ENCODE assay signal across 35 cellular contexts in genomic region chr7:86876132-86876531, GRCh38.
DNase-seq lines count a peak whose midpoint lies in the region; ATAC-seq, FAIRE-seq and TF ChIP-seq lines count a peak whose summit lies in the region.
"Had no signal": no experiment of that assay in that cellular context is flagged by ENCODE, and none has a peak within 500 bp of the region (broad histone marks: within the 10 kb centered on the region; RNA-seq: fewer than 3 reads in every experiment).

No MANE protein-coding gene starts in this region.

- H3K79me1 ChIP-seq in H1 (ENCODE audit: low read depth, low read length): no peaks in the 10 kb centered on the region

- BruUV-seq in PC-3 (replicated peaks; lab: Mats Ljungman, UMichigan): no TSS peak

- H3F3A ChIP-seq in PC-3 (ENCODE audit: low read length, unreplicated experiment): no peaks in the 10 kb centered on the region

- TF ChIP-seq POLR2A in H1 (IDR thresholded peaks at IDR 0.05; ENCODE audit: control extremely low read depth in 1 of 2, low read depth in 2 of 2, low read length in 2 of 2): no peak
- TF ChIP-seq POLR2A in erythroblast (IDR thresholded peaks at IDR 0.05; ENCODE audit: low read length): no peak

- H3K36me3 ChIP-seq in PC-3 (ENCODE audit: low read depth, low read length) (no peaks in the 10 kb centered on the region), H1 (ENCODE audit: control insufficient read depth in 2 of 4, insufficient read depth in 4 of 4, low read length in 3 of 4) (peaks cover 0 to 3% (median 0%) of the 10 kb centered on the region in 4 experiments; a peak in 1 of 8 replicates)
- H3K36me3 ChIP-seq: BE2C; BLaER1; BLaER1 treated with 17β-estradiol and CSF1 and Interleukin-3, amounts not matched to agents 10 nM and 100 nM had no signal

- H3K4me3 ChIP-seq in PC-3 (ENCODE audit: low read length) (no peak overlapping the region), H1 (ENCODE audit: extremely low read depth in 1 of 4, insufficient read depth in 2 of 4, low read depth in 3 of 4, low read length in 4 of 4) (no peak overlapping the region)
- H3K4me3 ChIP-seq: A549; BLaER1; BLaER1 treated with 17β-estradiol and CSF1 and Interleukin-3, amounts not matched to agents 10 nM and 100 nM had no signal

- H2BK15ac ChIP-seq in H1 (ENCODE audit: low read length): no peak overlapping the region

- H4K91ac ChIP-seq in H1 (replicated peaks; ENCODE audit: insufficient read length, low read length): no peak overlapping the region

- peaks cover 6% of the 10 kb centered on the region for H3K9me3 Mint-ChIP-seq in neural crest cell
- H3K9me3 Mint-ChIP-seq: CD4-positive, alpha-beta T cell; CD8-positive, alpha-beta T cell had no signal

- no peak overlapping the region for H2BK20ac ChIP-seq in H1 (ENCODE audit: low read length)

- H3K4ac ChIP-seq in H1 (replicated peaks; ENCODE audit: insufficient read length, low read depth, low read length): no peak overlapping the region

- no peaks in the 10 kb centered on the region for H3K9me2 ChIP-seq in PC-3 (replicated peaks; ENCODE audit: low read length)

- H3K4me3 Mint-ChIP-seq in neural crest cell: no peak overlapping the region
- H3K4me3 Mint-ChIP-seq: B cell; CD14-positive monocyte; CD4-positive, alpha-beta memory T cell; CD4-positive, alpha-beta T cell; CD4-positive, CD25-positive, alpha-beta regulatory T cell; CD8-positive, alpha-beta memory T cell; CD8-positive, alpha-beta T cell had no signal

- H3K18ac ChIP-seq in H1 (ENCODE audit: extremely low read depth, low read length): no peak overlapping the region

- no peaks in the 10 kb centered on the region for H3K9me3 ChIP-seq in PC-3 (ENCODE audit: low read length)
- H3K9me3 ChIP-seq in H1 (ENCODE audit: insufficient read depth in 2 of 2, low read depth in 1 of 2, low read length in 1 of 2): no peaks in the 10 kb centered on the region
- H3K9me3 ChIP-seq: A549, BE2C, BLaER1, Caco-2 had no signal

- no peak overlapping the region for H3K23ac ChIP-seq in H1 (ENCODE audit: insufficient read length)

- H3K9ac ChIP-seq in PC-3 (ENCODE audit: low read length) (no peak overlapping the region), H1 (replicated peaks in 1 of 4; ENCODE audit: extremely low read depth in 1 of 4, low read depth in 3 of 4, low read length in 3 of 4) (no peak overlapping the region)
- H3K9ac ChIP-seq: BLaER1; BLaER1 treated with 17β-estradiol and CSF1 and Interleukin-3, amounts not matched to agents 10 nM and 100 nM had no signal

- TF ChIP-seq RAD21 in H1 (IDR thresholded peaks at IDR 0.05 in 1 of 2, conservative IDR thresholded peaks at IDR 0.05 in 1 of 2; ENCODE audit: low read depth in 2 of 2, low read length in 2 of 2): no peak

- peak; percentile 91 for ATAC-seq in PC-3
- ATAC-seq in Right ventricle myocardium inferior: no peak
- ATAC-seq: A549; CD8-positive, alpha-beta T cell had no signal

- H3K4me2 ChIP-seq in PC-3 (ENCODE audit: low read length) (no peak overlapping the region), H1 (ENCODE audit: insufficient read depth in 1 of 2, low read depth in 2 of 2, low read length in 2 of 2) (no peak overlapping the region)
- H3K4me2 ChIP-seq: A549; BLaER1; BLaER1 treated with 17β-estradiol and CSF1 and Interleukin-3, amounts not matched to agents 10 nM and 100 nM had no signal

- H3K27me3 Mint-ChIP-seq in neural crest cell (ENCODE audit: low read depth): no peaks in the 10 kb centered on the region
- H3K27me3 Mint-ChIP-seq: CD4-positive, alpha-beta T cell; CD4-positive, CD25-positive, alpha-beta regulatory T cell; CD8-positive, alpha-beta memory T cell had no signal

- no peak for DNase-seq in PC-3
- DNase-seq in H1 (ENCODE audit: low read depth in 1 of 2, low spot score in 2 of 2): no peak
- DNase-seq in neural crest cell (ENCODE audit: low read depth, low spot score): no peak
- no peak for DNase-seq in Right ventricle myocardium inferior (ENCODE audit: missing footprints)
- DNase-seq in erythroblast (lab: John Stamatoyannopoulos, UW): no peak
- no peak for DNase-seq in NCI-H524 (lab: John Stamatoyannopoulos, UW)
- DNase-seq: 8988T; ACHN; AML-193; BE2C; C1 segment of cervical spinal cord; Caco-2; Calu3; CD4-positive, alpha-beta memory T cell; CD4-positive, alpha-beta T cell; CD4-positive, CD25-positive, alpha-beta regulatory T cell; CD8-positive, alpha-beta memory T cell; CD8-positive, alpha-beta T cell; COR-L47; DMS 273 treated with DMSO at 0.1 percent for 48 hours; DMS153; DMS53; DMS79; DMS79 treated with DMSO at 0.1 percent for 48 hours; DND-41; EL had no signal

- H2BK12ac ChIP-seq in H1 (ENCODE audit: low read depth, low read length): no peak overlapping the region

- H3K36me3 Mint-ChIP-seq in neural crest cell (ENCODE audit: low read depth): peaks cover 34% of the 10 kb centered on the region
- H3K36me3 Mint-ChIP-seq: CD14-positive monocyte; CD4-positive, alpha-beta memory T cell; CD4-positive, CD25-positive, alpha-beta regulatory T cell; CD8-positive, alpha-beta T cell had no signal

- no peak overlapping the region for H2BK5ac ChIP-seq in H1 (ENCODE audit: low read depth, low read length)

- POLR2A ChIA-PET in PC-3 (lab: Charles Lee; ENCODE audit: unreplicated experiment): no interaction called here
- POLR2A ChIA-PET in H1 (lab: Charles Lee; ENCODE audit: partially characterized antibody): no interaction called here

- H4K20me1 ChIP-seq in PC-3 (ENCODE audit: low read length): no peaks in the 10 kb centered on the region
- no peaks in the 10 kb centered on the region for H4K20me1 ChIP-seq in H1 (replicated peaks in 1 of 2; ENCODE audit: control insufficient read depth in 1 of 2, insufficient read depth in 2 of 2, low read length in 2 of 2)
- H4K20me1 ChIP-seq: BLaER1; BLaER1 treated with 17β-estradiol and CSF1 and Interleukin-3, amounts not matched to agents 10 nM and 100 nM had no signal

- H3K79me2 ChIP-seq in PC-3 (ENCODE audit: low read length) (no peaks in the 10 kb centered on the region), H1 (ENCODE audit: control insufficient read depth in 1 of 2, insufficient read depth in 2 of 2, low read length in 2 of 2) (no peaks in the 10 kb centered on the region)

- no peak for TF ChIP-seq CTCF in PC-3 (conservative IDR thresholded peaks at IDR 0.05; ENCODE audit: low read depth, low read length)
- TF ChIP-seq CTCF in H1 (IDR thresholded peaks at IDR 0.05; ENCODE audit: control extremely low read depth in 1 of 3, insufficient read depth in 1 of 3, low read depth in 1 of 3, low read length in 3 of 3): no peak
- TF ChIP-seq CTCF in neural crest cell (conservative IDR thresholded peaks at IDR 0.05): no peak

- no peak overlapping the region for H3K56ac ChIP-seq in H1 (replicated peaks; ENCODE audit: insufficient read length, low read depth, low read length)

- no peak for FAIRE-seq in H1 (lab: Jason Lieb, UNC)
- FAIRE-seq: A204.1, A549, D721Med had no signal

- H4K8ac ChIP-seq in H1 (ENCODE audit: extremely low read depth, insufficient read depth, low read length): no peak overlapping the region

- H2AK5ac ChIP-seq in H1 (ENCODE audit: low read depth, low read length): no peak overlapping the region

- TF ChIP-seq EP300 in H1 (IDR thresholded peaks at IDR 0.05; ENCODE audit: borderline replicate concordance in 1 of 2, low read depth in 2 of 2, low read length in 2 of 2): no peak

- H3K27ac ChIP-seq in PC-3 (ENCODE audit: low read length) (no peak overlapping the region), H1 (ENCODE audit: low read depth, low read length) (no peak overlapping the region)
- H3K27ac ChIP-seq: 22Rv1; A549; BLaER1; BLaER1 treated with 17β-estradiol and CSF1 and Interleukin-3, amounts not matched to agents 10 nM and 100 nM; C4-2B had no signal

- H3K14ac ChIP-seq in H1 (ENCODE audit: insufficient read length): no peak overlapping the region

- 0 out of 2 replicates have a peak, but pooled peaks cover 9% of the 10 kb centered on the region for H3K4me1 ChIP-seq in PC-3 (ENCODE audit: insufficient read depth, low read length)
- no peaks in the 10 kb centered on the region for H3K4me1 ChIP-seq in H1 (replicated peaks in 1 of 4; ENCODE audit: control insufficient read depth in 3 of 4, insufficient read depth in 4 of 4, low read length in 3 of 4)
- H3K4me1 ChIP-seq: A549; BE2C; BLaER1; BLaER1 treated with 17β-estradiol and CSF1 and Interleukin-3, amounts not matched to agents 10 nM and 100 nM; Caco-2 had no signal

- H3K27ac Mint-ChIP-seq in neural crest cell (ENCODE audit: unreplicated experiment): peak overlapping the region; percentile 9
- H3K27ac Mint-ChIP-seq: B cell; CD4-positive, alpha-beta memory T cell; CD4-positive, alpha-beta T cell; CD4-positive, CD25-positive, alpha-beta regulatory T cell; CD8-positive, alpha-beta memory T cell; CD8-positive, alpha-beta T cell had no signal

- H4K5ac ChIP-seq in H1 (ENCODE audit: insufficient read length, low read depth, low read length): no peak overlapping the region

- no peaks in the 10 kb centered on the region for H3K27me3 ChIP-seq in PC-3 (ENCODE audit: low read length)
- no peaks in the 10 kb centered on the region for H3K27me3 ChIP-seq in H1 (replicated peaks in 1 of 4; ENCODE audit: control insufficient read depth in 3 of 4, extremely low read depth in 1 of 4, insufficient read depth in 3 of 4, low read length in 3 of 4)
- H3K27me3 ChIP-seq: BE2C; BLaER1; BLaER1 treated with 17β-estradiol and CSF1 and Interleukin-3, amounts not matched to agents 10 nM and 100 nM had no signal

- intact Hi-C loops in PC-3 (cut with micrococcal nuclease): no loop called here
- intact Hi-C loops in Right ventricle myocardium inferior (cut with DNase I): no loop called here

- no peak overlapping the region for H2AFZ ChIP-seq in PC-3 (ENCODE audit: low read length)
- no peak overlapping the region for H2AFZ ChIP-seq in H1 (ENCODE audit: low read length)

- CTCF ChIA-PET in PC-3 (lab: Charles Lee) (no interaction called here), H1 (lab: Charles Lee; ENCODE audit: partially characterized antibody) (interaction anchor here (1.1 to 1.8 kb wide), 2 partner anchors 29 to 36 kb away, joined by 5 read pairs; no protein-coding TSS in a partner anchor)

- no peak overlapping the region for H2BK120ac ChIP-seq in H1 (replicated peaks; ENCODE audit: low read depth, low read length)

- no peaks in the 10 kb centered on the region for H3K4me1 Mint-ChIP-seq in neural crest cell
- H3K4me1 Mint-ChIP-seq: B cell; CD14-positive monocyte; CD4-positive, alpha-beta memory T cell; CD4-positive, CD25-positive, alpha-beta regulatory T cell; CD8-positive, alpha-beta memory T cell had no signal

- no peaks in the 10 kb centered on the region for H3K23me2 ChIP-seq in H1 (ENCODE audit: low read depth, low read length)
